In the genomic region with DNA sequence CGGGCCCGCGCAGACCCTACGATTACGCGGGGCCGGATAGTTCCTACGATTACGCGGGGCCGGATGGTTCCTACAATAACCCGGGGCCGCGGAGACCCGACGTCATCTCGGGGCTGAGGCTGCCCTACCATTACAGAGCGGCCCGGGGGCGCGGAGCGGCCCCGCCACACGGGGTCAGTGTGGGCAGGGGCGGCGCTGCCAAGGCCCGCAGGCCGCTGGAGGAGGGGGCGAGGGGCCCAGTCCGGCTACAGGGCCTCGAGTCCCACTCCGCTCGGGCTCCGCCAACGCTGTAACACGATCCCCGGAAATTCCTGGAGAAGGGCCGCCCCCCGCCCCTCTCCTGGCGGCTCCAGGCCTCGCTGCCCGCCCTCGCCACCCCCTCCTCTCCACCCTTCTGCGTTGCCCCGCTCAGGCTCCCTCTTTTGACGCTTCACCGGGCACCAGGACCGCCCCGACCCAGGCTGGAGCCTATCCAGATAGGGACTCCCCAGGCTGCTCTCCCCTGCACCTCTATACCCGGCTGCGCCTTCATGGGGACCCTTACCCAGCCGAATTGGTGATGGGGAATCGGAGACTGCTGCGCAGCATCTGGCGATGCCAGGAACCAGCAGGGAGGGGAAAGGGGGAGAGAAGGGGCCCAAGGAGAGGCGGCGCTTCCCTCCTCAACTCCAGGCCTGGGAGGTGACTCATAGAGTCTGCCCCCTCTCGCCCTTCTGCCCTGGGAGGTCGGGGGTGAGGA, we compare ENCODE assay signal across 8 cellular contexts. TPM values are rescaled to one million over a fixed set of nuclear protein-coding genes. Genes with fewer than 3 reads are reported as not detected.
DNase-seq lines count a peak whose midpoint lies in the region; ATAC-seq lines count a peak whose summit lies in the region.

A gene with protein sequence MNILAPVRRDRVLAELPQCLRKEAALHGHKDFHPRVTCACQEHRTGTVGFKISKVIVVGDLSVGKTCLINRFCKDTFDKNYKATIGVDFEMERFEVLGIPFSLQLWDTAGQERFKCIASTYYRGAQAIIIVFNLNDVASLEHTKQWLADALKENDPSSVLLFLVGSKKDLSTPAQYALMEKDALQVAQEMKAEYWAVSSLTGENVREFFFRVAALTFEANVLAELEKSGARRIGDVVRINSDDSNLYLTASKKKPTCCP (minus strand): TSS at position 291 of the 739 bp plus-strand sequence. CDS start 602 bp downstream, outside the sequence.

- no peak for ATAC-seq in HG03108 (IDR thresholded peaks at IDR 0.05; ENCODE audit: unreplicated experiment)
- no peak for ATAC-seq in HG02870 (IDR thresholded peaks at IDR 0.05; ENCODE audit: unreplicated experiment)

- peak within 1 kb of the TSS; percentile 98 for H3K9ac ChIP-seq in mesendoderm (ENCODE audit: low read length)

- H3K56ac ChIP-seq in mesendoderm (ENCODE audit: low read length), result peak within 1 kb of the TSS; percentile 97

- H3K4ac ChIP-seq in mesendoderm (ENCODE audit: low read depth, low read length), result peak within 1 kb of the TSS; percentile 93

- peaks cover 5% of the 10 kb centered on the region for H3K4me1 ChIP-seq in mesendoderm (ENCODE audit: control insufficient read depth, low read depth, low read length)

- H3K36me3 ChIP-seq in mesendoderm (ENCODE audit: control insufficient read depth, insufficient read depth, low read length), result peaks cover 18% of the 10 kb centered on the region

- H3K23ac ChIP-seq in mesendoderm (ENCODE audit: low read length), result peak within 1 kb of the TSS; percentile 91

- no peaks in the 10 kb centered on the region for H3K27me3 ChIP-seq in mesendoderm (ENCODE audit: insufficient read depth, low read length, poor library complexity)

- H2BK120ac ChIP-seq in mesendoderm (ENCODE audit: low read depth, low read length), result peak within 1 kb of the TSS; percentile 62

- H2AK5ac ChIP-seq in mesendoderm (ENCODE audit: low read length), result peak within 1 kb of the TSS; percentile 99

- no CpG with 5 or more reads among the region's 59 CpGs for WGBS in mesendoderm (ENCODE audit: extremely low coverage, insufficient coverage, low lambda C conversion rate)

- H3K4me2 ChIP-seq in mesendoderm (ENCODE audit: low read length), result peak within 1 kb of the TSS; percentile 88

- peak within 1 kb of the TSS; percentile 97 for H3K27ac ChIP-seq in mesendoderm (ENCODE audit: low read depth, low read length)
- peak within 1 kb of the TSS; percentile 61 for H3K27ac ChIP-seq in temporal lobe (ENCODE audit: low read depth, low read length)

- H4K5ac ChIP-seq in mesendoderm (ENCODE audit: low read length), result peak within 1 kb of the TSS; percentile 72

- peaks cover 48% of the 10 kb centered on the region for H3K79me2 ChIP-seq in mesendoderm (ENCODE audit: control insufficient read depth, insufficient read depth, low read length)

- peak within 1 kb of the TSS; percentile 77 for H3K18ac ChIP-seq in mesendoderm (ENCODE audit: low read length)

- DNase-seq in Caki2 (ENCODE audit: low read depth), result peak; percentile 89
- peak; percentile 79 for DNase-seq in HT1080 (ENCODE audit: low read depth)
- peak; percentile 83 for DNase-seq in T1000 (lab: John Stamatoyannopoulos, UW)
- DNase-seq in epidermal melanocyte (ENCODE audit: insufficient read length, low spot score), result peak; percentile 63
- DNase-seq in mesendoderm, result peak; percentile 98

- peak within 1 kb of the TSS; percentile 89 for H3K4me3 ChIP-seq in mesendoderm (ENCODE audit: low read length)

- H2BK15ac ChIP-seq in mesendoderm (replicated peaks; ENCODE audit: low read depth), result no peak within 1 kb of the TSS

- H3K79me1 ChIP-seq in mesendoderm (ENCODE audit: low read length), result peaks cover 25% of the 10 kb centered on the region

- H4K8ac ChIP-seq in mesendoderm (ENCODE audit: low read depth, low read length), result no peak within 1 kb of the TSS

- in situ Hi-C loops in Caki2 (cut with HindIII; ENCODE audit: low pct_unique_long_range_greater_than_20kb, low sequenced_read_pairs), result no loop called here

- peak within 1 kb of the TSS; percentile 64 for H2BK5ac ChIP-seq in mesendoderm (ENCODE audit: low read length)

RNA-seq across cellular contexts. Expression of the gene that starts here (rescaled TPM):
- total RNA-seq in Caki2 (2014; rRNA removed; shearing (Covaris generic); ENCODE audit: low replicate concordance), result 394 and 482 TPM in 2 replicates
- total RNA-seq in HT1080 (2014; rRNA removed; shearing (Covaris generic)), result 134 and 141 TPM in 2 replicates
- polyA plus RNA-seq in HT1080 (2015; cell fraction: cytosol; rRNA removed), result 101 and 118 TPM in 2 replicates
- 99.2 and 100 TPM in 2 replicates for polyA plus RNA-seq in HT1080 (2015; cell fraction: nucleus; rRNA removed)
- polyA plus RNA-seq in mesendoderm (2013, experiment 1 of 2), result 168 TPM
- polyA plus RNA-seq in mesendoderm (2013, experiment 2 of 2), result 165 TPM
- total RNA-seq in temporal lobe, result 10.1 TPM

Comparison
In these comparisons a context has a peak if more than half of its experiments do, and no peak if none do; other contexts are left out.
1. RNA of the gene that starts here (total RNA-seq): 394 to 482 TPM in Caki2 and 134 to 141 TPM in HT1080; 10.1 TPM in temporal lobe (single experiment); every median in the first group is over 10 times any median in the second.
2. Peak in every context shown above with its lines, with median percentiles within 50 percentile points of each other: DNase-seq.